Comparison of ENCODE assay signal across 2 cellular contexts in genomic region chr7:132594741-132595140, GRCh38. TPM values are rescaled to one million over a fixed set of nuclear protein-coding genes. Genes with fewer than 3 reads are reported as not detected.
"Had no signal": no experiment of that assay in that cellular context is flagged by ENCODE, and none has a peak within 500 bp of the region (broad histone marks: within the 10 kb centered on the region; RNA-seq: fewer than 3 reads in every experiment).

No MANE protein-coding gene starts in this region.

RNA-seq across cellular contexts. Expression of gene PLXNA4, which starts 18.5 kb away (rescaled TPM):
- total RNA-seq: HT-29 had no signal
- polyA plus RNA-seq: IgD-negative memory B cell had no signal
